ENCODE assay signal across 11 cellular contexts in genomic region chr16:81526935-81527334, GRCh38.
DNase-seq lines count a peak whose midpoint lies in the region; ATAC-seq and TF ChIP-seq lines count a peak whose summit lies in the region.
"Had no signal": no experiment of that assay in that cellular context is flagged by ENCODE, and none has a peak within 500 bp of the region (broad histone marks: within the 10 kb centered on the region; RNA-seq: fewer than 3 reads in every experiment).

No MANE protein-coding gene starts in this region.

- no peak for TF ChIP-seq CTCF in AG10803 (conservative IDR thresholded peaks at IDR 0.05; ENCODE audit: low read length)

- peaks cover 12 to 24% of the 10 kb centered on the region in 2 donors for H3K4me1 ChIP-seq in esophagus (ENCODE audit: control insufficient read depth in 2 of 2, insufficient read depth in 2 of 2, low read length in 1 of 2)
- H3K4me1 ChIP-seq: HAP-1 had no signal

- ATAC-seq in GM19397 (IDR thresholded peaks at IDR 0.05; ENCODE audit: unreplicated experiment) = no peak

- H3K27ac ChIP-seq in esophagus (ENCODE audit: low read depth in 2 of 2, low read length in 1 of 2) = peak overlapping the region; percentile 98 to 99

- peaks cover 0 to 2% of the 10 kb centered on the region in 2 donors for H3K36me3 ChIP-seq in esophagus (ENCODE audit: control insufficient read depth in 2 of 2, insufficient read depth in 2 of 2, low read length in 1 of 2)
- H3K36me3 ChIP-seq: HAP-1 had no signal

- H3K4me3 ChIP-seq in AG10803 (ENCODE audit: low read length) = no peak overlapping the region; the same call in 1 of the 2 replicates
- no peak overlapping the region for H3K4me3 ChIP-seq in esophagus (ENCODE audit: low read depth in 1 of 2, low read length in 2 of 2)
- H3K4me3 ChIP-seq: HAP-1 had no signal

- DNase-seq in AG10803 (ENCODE audit: low read depth) (peak; percentile 88), NCI-H446 (lab: John Stamatoyannopoulos, UW) (peak; percentile 25 to 38), non-pigmented ciliary epithelial cell (ENCODE audit: low read depth) (peak; percentile 43), GOT3 (lab: John Stamatoyannopoulos, UW) (no peak), COR-L47 (lab: John Stamatoyannopoulos, UW) (no peak), NCI-H1436 treated with DMSO at 0.1 percent for 48 hours (lab: John Stamatoyannopoulos, UW) (no peak)
- DNase-seq: anterior cingulate cortex, SIG-M5 had no signal

- no peaks in the 10 kb centered on the region for H3K27me3 ChIP-seq in esophagus (ENCODE audit: control insufficient read depth in 1 of 2, insufficient read depth in 2 of 2, low read length in 2 of 2)

- 12 to 26% methylated on average over 9 of the region's 9 CpGs for WGBS in esophagus, 2 donors

- H3K9me3 ChIP-seq in esophagus (ENCODE audit: control insufficient read depth in 2 of 2, insufficient read depth in 1 of 2, low read depth in 1 of 2, low read length in 1 of 2) = no peaks in the 10 kb centered on the region

Comparison
In these comparisons a context has a peak if more than half of its experiments do, and no peak if none do; other contexts are left out.
1. DNase-seq: peak in AG10803 (single experiment), NCI-H446 (2 of 2) and non-pigmented ciliary epithelial cell (single experiment); none in GOT3 (single experiment), COR-L47 (single experiment) and NCI-H1436 treated with DMSO at 0.1 percent for 48 hours (single experiment).